Comparison of ENCODE assay signal across 19 cellular contexts in the genomic region with DNA sequence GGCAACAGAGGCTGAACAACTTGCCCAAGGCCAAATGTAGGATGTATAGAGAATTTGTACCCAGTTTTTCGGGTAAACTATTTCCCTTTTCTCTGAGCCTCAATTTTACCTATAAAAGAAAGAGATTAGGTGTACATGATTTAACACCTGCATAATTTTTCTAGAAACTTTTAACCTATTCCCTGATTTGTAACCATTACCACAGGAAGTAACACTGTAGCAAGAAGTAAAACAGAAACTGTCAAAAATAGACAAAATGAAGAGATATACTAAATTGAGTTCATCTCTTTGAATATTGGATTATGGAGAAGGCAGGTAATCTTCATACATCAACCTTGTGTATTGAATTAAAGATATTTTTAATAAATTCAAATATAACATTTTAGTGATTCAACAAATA.
A peak's percentile ranks its signal among the peaks of the same experiment; 100 is the strongest.
DNase-seq lines count a peak whose midpoint lies in the region; ATAC-seq and TF ChIP-seq lines count a peak whose summit lies in the region.
"Had no signal": no experiment of that assay in that cellular context is flagged by ENCODE, and none has a peak within 500 bp of the region (broad histone marks: within the 10 kb centered on the region; RNA-seq: fewer than 3 reads in every experiment).

No MANE protein-coding gene starts in this region.

- in situ Hi-C loops in brain microvascular endothelial cell (cut with HindIII; ENCODE audit: low pct_ligation_motif_present, low sequenced_read_pairs), result no loop called here

- H3K4me3 ChIP-seq in esophagus muscularis mucosa (no peak overlapping the region), brain microvascular endothelial cell (ENCODE audit: low read depth, low read length) (no peak overlapping the region)
- H3K4me3 ChIP-seq: mucosa of descending colon had no signal

- no peaks in the 10 kb centered on the region for H3K9me3 ChIP-seq in esophagus muscularis mucosa
- H3K9me3 ChIP-seq: mucosa of descending colon had no signal

- H3K27me3 ChIP-seq in esophagus muscularis mucosa (no peaks in the 10 kb centered on the region), brain microvascular endothelial cell (replicated peaks) (no peaks in the 10 kb centered on the region)

- H3K27ac ChIP-seq in esophagus muscularis mucosa (replicated peaks in 1 of 4) (no peak overlapping the region), brain microvascular endothelial cell (no peak overlapping the region)

- no peaks in the 10 kb centered on the region for H3K36me3 ChIP-seq in esophagus muscularis mucosa
- no peaks in the 10 kb centered on the region for H3K36me3 ChIP-seq in brain microvascular endothelial cell (replicated peaks)

- no peaks in the 10 kb centered on the region for H3K4me1 ChIP-seq in esophagus muscularis mucosa

- no peak for TF ChIP-seq CTCF in esophagus muscularis mucosa (IDR thresholded peaks at IDR 0.05)
- TF ChIP-seq CTCF in brain microvascular endothelial cell (IDR thresholded peaks at IDR 0.05; ENCODE audit: low read depth, low read length, missing control alignments), result no peak

- DNase-seq in NCI-H524 (lab: John Stamatoyannopoulos, UW), result no peak
- no peak for DNase-seq in COR-L47 (lab: John Stamatoyannopoulos, UW)
- no peak for DNase-seq in esophagus muscularis mucosa (ENCODE audit: extremely low spot score)
- DNase-seq in brain microvascular endothelial cell, result no peak
- DNase-seq: activated CD4-positive, alpha-beta T cell treated with anti-CD3 and anti-CD28 coated beads for 1 hour; activated CD8-positive, alpha-beta memory T cell treated with anti-CD3 and anti-CD28 coated beads, Interleukin-2, amount 50 U/mL, for 48 hours; AML-193; left cardiac atrium; mucosa of descending colon; NCI-H1436 treated with DMSO at 0.1 percent for 48 hours; NCI-H345; nucleus accumbens; SHP77 treated with DMSO at 0.1 percent for 48 hours; trophoblast cell had no signal

- peak; percentile 36 for ATAC-seq in GM18907 (IDR thresholded peaks at IDR 0.05; ENCODE audit: unreplicated experiment)
- peak; percentile 40 for ATAC-seq in GM21526 (IDR thresholded peaks at IDR 0.05; ENCODE audit: low FRiP score, unreplicated experiment)
- peak; percentile 29 for ATAC-seq in HG02981 (IDR thresholded peaks at IDR 0.05; ENCODE audit: unreplicated experiment)
- peak; percentile 39 for ATAC-seq in HG03575 (IDR thresholded peaks at IDR 0.05; ENCODE audit: extremely low read depth, insufficient number of reproducible peaks, low FRiP score, unreplicated experiment)
- ATAC-seq: left cardiac atrium; mucosa of descending colon; stimulated activated effector memory CD8-positive, alpha-beta T cell treated with anti-CD3 and anti-CD28 coated beads, Interleukin-12 subunit alpha, Interleukin-12 subunit beta, amount 100 ng/mL, for 72 hours had no signal

- WGBS in esophagus muscularis mucosa, result 91% methylated on average over 1 of the region's 1 CpG

- intact Hi-C loops in esophagus muscularis mucosa (cut with DNase I), result no loop called here

- no peak for TF ChIP-seq EP300 in esophagus muscularis mucosa (IDR thresholded peaks at IDR 0.05)

- no peak for TF ChIP-seq POLR2A in esophagus muscularis mucosa (IDR thresholded peaks at IDR 0.05; ENCODE audit: low read depth)
